8 cellular contexts compared by ENCODE assay signal in genomic region chr19:39444598-39445257, GRCh38. TPM values are rescaled to one million over a fixed set of nuclear protein-coding genes. Genes with fewer than 3 reads are reported as not detected.
DNase-seq lines count a peak whose midpoint lies in the region; ATAC-seq and TF ChIP-seq lines count a peak whose summit lies in the region.

No MANE protein-coding gene starts in this region.

- no peaks in the 10 kb centered on the region for H3K9me3 ChIP-seq in lower lobe of right lung
- H3K9me3 ChIP-seq in vagina, result no peaks in the 10 kb centered on the region

- H3K27me3 ChIP-seq in lower lobe of right lung (ENCODE audit: low read depth), result no peaks in the 10 kb centered on the region
- H3K27me3 ChIP-seq in vagina, result no peaks in the 10 kb centered on the region

- TF ChIP-seq CTCF in AG10803 (conservative IDR thresholded peaks at IDR 0.05; ENCODE audit: low read length) (no peak), cardiac fibroblast (IDR thresholded peaks at IDR 0.05; ENCODE audit: low read depth, low read length) (no peak), lower lobe of right lung (IDR thresholded peaks at IDR 0.05) (no peak), vagina (IDR thresholded peaks at IDR 0.05) (no peak)

- H3K27ac ChIP-seq in lower lobe of right lung (peak overlapping the region; percentile 89), vagina (peak overlapping the region; percentile 95)

- intact Hi-C loops in lower lobe of right lung (cut with DNase I), result no loop called here
- intact Hi-C loops in vagina (cut with DNase I), result loop anchor here (5.0 kb wide), 1 partner anchor 47 kb away; no protein-coding TSS in a partner anchor

- peaks cover 24% of the 10 kb centered on the region for H3K36me3 ChIP-seq in lower lobe of right lung
- H3K36me3 ChIP-seq in vagina, result no peaks in the 10 kb centered on the region

- no peak for TF ChIP-seq POLR2A in vagina (IDR thresholded peaks at IDR 0.05)

- peak; percentile 32 for DNase-seq in AG10803 (ENCODE audit: low read depth)
- no peak for DNase-seq in Jurkat, Clone E6-1 (ENCODE audit: low read depth, low spot score)
- DNase-seq in cardiac fibroblast (ENCODE audit: low read depth in 2 of 2), result peak in 1 of 2 donors; percentile 47
- no peak for DNase-seq in lower lobe of right lung
- DNase-seq in vagina (ENCODE audit: extremely low spot score in 2 of 2), result no peak
- no peak for DNase-seq in LoVo (ENCODE audit: low spot score)

- H3K4me1 ChIP-seq in lower lobe of right lung, result peaks cover 44% of the 10 kb centered on the region
- peaks cover 49% of the 10 kb centered on the region for H3K4me1 ChIP-seq in vagina

- ATAC-seq in lower lobe of right lung, result peak in 1 of 2 donors; percentile 24
- ATAC-seq in GM18511 (IDR thresholded peaks at IDR 0.05; ENCODE audit: unreplicated experiment), result no peak
- no peak for ATAC-seq in HG03025 (IDR thresholded peaks at IDR 0.05; ENCODE audit: low FRiP score, unreplicated experiment)

- peak overlapping the region; percentile 100 for H3K4me3 ChIP-seq in AG10803 (ENCODE audit: low read length)
- peak overlapping the region; percentile 99 for H3K4me3 ChIP-seq in Jurkat, Clone E6-1 (ENCODE audit: low read length)
- H3K4me3 ChIP-seq in cardiac fibroblast (replicated peaks in 1 of 2; ENCODE audit: low read depth in 2 of 2, low read length in 2 of 2), result peak overlapping the region; percentile 98 to 99
- H3K4me3 ChIP-seq in lower lobe of right lung, result peak overlapping the region; percentile 83
- H3K4me3 ChIP-seq in vagina, result peak overlapping the region; percentile 64 to 97

RNA-seq across cellular contexts. Expression of gene SUPT5H, which starts 0.7 kb away (rescaled TPM):
- polyA plus RNA-seq in Jurkat, Clone E6-1 (2012; ENCODE audit: insufficient read depth, insufficient read length), result 160 TPM
- 108 TPM for total RNA-seq in lower lobe of right lung
- 113 TPM for total RNA-seq in vagina

RNA-seq across cellular contexts. Expression of gene RPS16, which starts 9.0 kb away (rescaled TPM):
- polyA plus RNA-seq in Jurkat, Clone E6-1 (2012; ENCODE audit: insufficient read depth, insufficient read length), result 2,430 TPM
- total RNA-seq in lower lobe of right lung (1,586 TPM), vagina (3,724 TPM)

RNA-seq across cellular contexts. Expression of gene PLEKHG2, which starts 32.3 kb away (rescaled TPM):
- polyA plus RNA-seq in Jurkat, Clone E6-1 (2012; ENCODE audit: insufficient read depth, insufficient read length), result 74.3 TPM
- total RNA-seq in lower lobe of right lung (24.7 TPM), vagina (18.9 TPM)

RNA-seq across cellular contexts. Expression of gene TIMM50, which starts 35.9 kb away (rescaled TPM):
- polyA plus RNA-seq in Jurkat, Clone E6-1 (2012; ENCODE audit: insufficient read depth, insufficient read length), result 137 TPM
- total RNA-seq in lower lobe of right lung (44.0 TPM), vagina (65.3 TPM)

RNA-seq across cellular contexts. Expression of gene ZFP36, which starts 38.1 kb away (rescaled TPM):
- polyA plus RNA-seq in Jurkat, Clone E6-1 (2012; ENCODE audit: insufficient read depth, insufficient read length), result 25.0 TPM
- total RNA-seq in lower lobe of right lung, result 208 TPM
- 631 TPM for total RNA-seq in vagina
